In the genomic region with DNA sequence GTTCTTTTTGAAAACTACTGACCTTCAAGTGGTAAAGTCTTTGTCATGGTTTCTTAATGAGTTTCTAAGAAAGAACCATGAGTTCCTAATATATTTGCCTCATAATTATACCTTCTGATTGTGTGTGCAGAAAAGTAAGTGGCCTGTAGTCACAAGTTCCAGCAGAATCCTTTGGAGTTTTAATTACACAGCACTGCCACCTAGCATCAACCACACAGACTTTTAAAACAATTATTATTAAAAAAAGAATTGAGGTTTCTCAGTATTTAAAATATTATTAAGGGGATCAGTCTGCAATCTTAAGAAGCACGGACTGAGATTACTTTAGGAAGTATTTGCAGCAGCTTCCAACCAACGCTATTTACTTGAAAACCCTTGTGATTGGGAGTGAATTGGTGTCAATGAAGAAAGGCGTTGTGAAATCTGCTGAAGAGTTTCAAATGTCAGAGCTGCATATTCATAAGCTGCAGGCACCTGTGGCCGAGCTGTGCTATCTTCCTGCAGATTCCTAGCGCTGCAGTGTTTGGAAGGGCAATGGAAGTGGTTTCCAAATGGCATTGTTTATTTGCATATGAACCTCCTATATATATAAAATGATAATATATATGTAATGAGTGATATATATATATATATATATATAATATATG, we compare ENCODE assay signal across 24 cellular contexts.
DNase-seq lines count a peak whose midpoint lies in the region; ATAC-seq, FAIRE-seq and TF ChIP-seq lines count a peak whose summit lies in the region.
"Had no signal": no experiment of that assay in that cellular context is flagged by ENCODE, and none has a peak within 500 bp of the region (broad histone marks: within the 10 kb centered on the region; RNA-seq: fewer than 3 reads in every experiment).

No MANE protein-coding gene starts in this region.

- no TSS peak for BruUV-seq in OCI-LY7 (replicated peaks; lab: Mats Ljungman, UMichigan)

- H3K27me3 Mint-ChIP-seq in nephron (ENCODE audit: low read depth) = peaks cover 4% of the 10 kb centered on the region
- H3K27me3 Mint-ChIP-seq: activated naive CD8-positive, alpha-beta T cell treated with anti-CD3 and anti-CD28 coated beads, Interleukin-2, amount 10 ng/mL, durations not matched to agents 7 days and 5 days; naive thymus-derived CD8-positive, alpha-beta T cell; stimulated activated naive CD8-positive, alpha-beta T cell treated with anti-CD3 and anti-CD28 coated beads, Interleukin-15, Interleukin-2, amounts not matched to agents 100 ng/mL and 50 ng/mL, for 24 hours had no signal

- no peak overlapping the region for H3K4me2 ChIP-seq in OCI-LY7 (ENCODE audit: low read length)

- H3K4me1 ChIP-seq in OCI-LY7 (ENCODE audit: insufficient read depth, low read length, poor library complexity, severe bottlenecking) = no peaks in the 10 kb centered on the region
- H3K4me1 ChIP-seq: prostate gland, upper lobe of left lung had no signal

- no peaks in the 10 kb centered on the region for H3K36me3 ChIP-seq in OCI-LY7 (ENCODE audit: insufficient read depth, low read length)
- H3K36me3 ChIP-seq: prostate gland, upper lobe of left lung had no signal

- H3K27ac ChIP-seq in OCI-LY7 (ENCODE audit: low read depth, low read length, poor library complexity, severe bottlenecking) = no peak overlapping the region
- H3K27ac ChIP-seq: prostate gland, skin epidermis, upper lobe of left lung had no signal

- H3K4me3 Mint-ChIP-seq in nephron = no peak overlapping the region
- H3K4me3 Mint-ChIP-seq: activated naive CD8-positive, alpha-beta T cell treated with anti-CD3 and anti-CD28 coated beads, Interleukin-2, amount 10 ng/mL, durations not matched to agents 7 days and 5 days; brain; naive thymus-derived CD8-positive, alpha-beta T cell; stimulated activated naive CD8-positive, alpha-beta T cell treated with anti-CD3 and anti-CD28 coated beads, Interleukin-15, Interleukin-2, amounts not matched to agents 100 ng/mL and 50 ng/mL, for 24 hours had no signal

- no peaks in the 10 kb centered on the region for H4K20me1 ChIP-seq in OCI-LY7 (ENCODE audit: insufficient read depth, low read length)

- POLR2A ChIA-PET in OCI-LY7 (lab: Charles Lee) = no interaction called here

- TF ChIP-seq CTCF in D721Med (IDR thresholded peaks at IDR 0.05; ENCODE audit: insufficient read depth, missing control alignments) = peak; percentile 31
- no peak for TF ChIP-seq CTCF in choroid plexus epithelial cell (conservative IDR thresholded peaks at IDR 0.05; ENCODE audit: low read depth, low read length)
- peak; percentile 21 to 32 (median 22) for TF ChIP-seq CTCF in nephron (IDR thresholded peaks at IDR 0.05; ENCODE audit: unreplicated experiment in 3 of 3)
- TF ChIP-seq CTCF in OCI-LY7 (conservative IDR thresholded peaks at IDR 0.05; ENCODE audit: low read length) = no peak

- CTCF ChIA-PET in OCI-LY7 (lab: Charles Lee; ENCODE audit: unreplicated experiment) = no interaction called here

- ATAC-seq in HG02870 (IDR thresholded peaks at IDR 0.05; ENCODE audit: unreplicated experiment) = no peak
- ATAC-seq: naive thymus-derived CD8-positive, alpha-beta T cell had no signal

- no peaks in the 10 kb centered on the region for H3K36me3 Mint-ChIP-seq in nephron (ENCODE audit: low read depth)
- H3K36me3 Mint-ChIP-seq: activated naive CD8-positive, alpha-beta T cell treated with anti-CD3 and anti-CD28 coated beads, Interleukin-2, amount 10 ng/mL, durations not matched to agents 7 days and 5 days; brain; naive thymus-derived CD8-positive, alpha-beta T cell had no signal

- no peak for FAIRE-seq in D721Med (lab: Jason Lieb, UNC)

- no peak overlapping the region for H3K27ac Mint-ChIP-seq in nephron
- H3K27ac Mint-ChIP-seq: activated naive CD8-positive, alpha-beta T cell treated with anti-CD3 and anti-CD28 coated beads, Interleukin-2, amount 10 ng/mL, durations not matched to agents 7 days and 5 days; activated T-helper 2 cell treated with anti-CD3 and anti-CD28 coated beads, Interferon-gamma antibody, Interleukin-2, Interleukin-4, amounts not matched to agents 10 μg/mL and 5 μg/mL and 100 μg/mL, durations not matched to agents 14 hours and 24 hours and 36 hours; brain; naive thymus-derived CD8-positive, alpha-beta T cell; stimulated activated naive CD8-positive, alpha-beta T cell treated with anti-CD3 and anti-CD28 coated beads, Interleukin-15, Interleukin-2, amounts not matched to agents 100 ng/mL and 50 ng/mL, for 24 hours had no signal

- H3K9me3 ChIP-seq in OCI-LY7 (ENCODE audit: low read length) = no peaks in the 10 kb centered on the region
- H3K9me3 ChIP-seq: prostate gland, upper lobe of left lung had no signal

- no peaks in the 10 kb centered on the region for H3K4me1 Mint-ChIP-seq in nephron
- H3K4me1 Mint-ChIP-seq: activated naive CD8-positive, alpha-beta T cell treated with anti-CD3 and anti-CD28 coated beads, Interleukin-2, amount 10 ng/mL, durations not matched to agents 7 days and 5 days; naive thymus-derived CD8-positive, alpha-beta T cell had no signal

- H2AFZ ChIP-seq in OCI-LY7 (ENCODE audit: low read length) = no peak overlapping the region

- DNase-seq in D721Med (ENCODE audit: insufficient read length, low spot score) (no peak), NCI-H526 (lab: John Stamatoyannopoulos, UW) (peak; percentile 24 to 69), choroid plexus epithelial cell (ENCODE audit: low read depth) (peak; percentile 13), OCI-LY7 (ENCODE audit: low spot score) (no peak)
- DNase-seq in activated naive CD4-positive, alpha-beta T cell treated with Interleukin-2 at 50 U/mL for 16 hours = no peak
- no peak for DNase-seq in activated CD8-positive, alpha-beta memory T cell treated with anti-CD3 and anti-CD28 coated beads for 24 hours
- DNase-seq: activated naive CD8-positive, alpha-beta T cell treated with anti-CD3 and anti-CD28 coated beads, Interleukin-2, amount 10 ng/mL, durations not matched to agents 7 days and 5 days; dermis blood vessel endothelial cell; DND-41; HCEC 1CT; KBM-7; mesenchymal stem cell; naive thymus-derived CD8-positive, alpha-beta T cell; NCI-H2029; NCI-H345; stimulated activated CD4-positive, alpha-beta T cell treated with anti-CD3 and anti-CD28 coated beads, Interleukin-2, amount 100 ng/mL, for 48 hours; upper lobe of left lung had no signal

- no peaks in the 10 kb centered on the region for H3K79me2 ChIP-seq in OCI-LY7 (ENCODE audit: insufficient read depth, low read depth, low read length)

- no peaks in the 10 kb centered on the region for H3K9me3 Mint-ChIP-seq in nephron
- H3K9me3 Mint-ChIP-seq: activated T-helper 2 cell treated with anti-CD3 and anti-CD28 coated beads, Interferon-gamma antibody, Interleukin-2, Interleukin-4, amounts not matched to agents 10 μg/mL and 5 μg/mL and 100 μg/mL, durations not matched to agents 14 hours and 24 hours and 36 hours; brain; stimulated activated naive CD8-positive, alpha-beta T cell treated with anti-CD3 and anti-CD28 coated beads, Interleukin-15, Interleukin-2, amounts not matched to agents 100 ng/mL and 50 ng/mL, for 24 hours had no signal

- H3K4me3 ChIP-seq in choroid plexus epithelial cell (ENCODE audit: low read depth, low read length) (no peak overlapping the region), OCI-LY7 (ENCODE audit: low read depth, low read length, poor library complexity, severe bottlenecking) (no peak overlapping the region)
- H3K4me3 ChIP-seq: prostate gland, skin epidermis, upper lobe of left lung had no signal

- H3K9me2 ChIP-seq in OCI-LY7 (ENCODE audit: insufficient read depth, low read length) = no peaks in the 10 kb centered on the region

- intact Hi-C loops in OCI-LY7 (cut with micrococcal nuclease; ENCODE audit: unreplicated experiment) = no loop called here

Comparison
In these comparisons a context has a peak if more than half of its experiments do, and no peak if none do; other contexts are left out.
1. DNase-seq: peak in NCI-H526 (2 of 2) and choroid plexus epithelial cell (single experiment); none in D721Med (single experiment), OCI-LY7 (single experiment), activated naive CD4-positive, alpha-beta T cell treated with Interleukin-2 at 50 U/mL for 16 hours (single experiment) and activated CD8-positive, alpha-beta memory T cell treated with anti-CD3 and anti-CD28 coated beads for 24 hours (single experiment).
2. CTCF ChIP-seq: peak in D721Med (single experiment) and nephron (3 of 3); none in choroid plexus epithelial cell (single experiment) and OCI-LY7 (single experiment).